Comparison of ENCODE assay signal across 14 cellular contexts in the genomic region with DNA sequence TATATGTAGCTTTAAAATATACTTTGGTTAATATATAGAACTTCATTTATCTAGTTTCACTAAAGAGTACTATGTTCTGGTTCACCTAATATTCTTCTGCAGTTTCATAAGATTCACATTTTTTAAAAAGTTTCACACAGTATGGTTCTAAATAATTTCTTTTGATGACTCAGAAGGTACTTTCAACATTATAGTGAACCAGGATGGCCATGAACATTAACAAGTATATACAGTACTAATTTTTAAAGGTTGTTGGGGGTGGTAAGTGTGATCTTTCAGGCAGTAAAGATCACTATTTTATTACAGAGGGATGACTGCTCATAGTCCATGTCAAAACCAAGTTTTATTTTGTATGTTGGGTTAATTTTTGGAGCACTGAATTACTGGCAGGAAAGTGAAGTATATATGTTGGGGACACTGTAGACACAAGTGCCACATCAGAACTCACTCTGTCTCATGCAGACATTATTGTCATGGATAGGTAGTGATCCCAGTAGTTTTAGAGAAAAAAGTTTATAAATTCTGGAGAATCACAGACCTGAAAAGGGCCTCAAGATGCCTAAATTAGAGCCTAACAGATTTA. TPM values are rescaled to one million over a fixed set of nuclear protein-coding genes. Genes with fewer than 3 reads are reported as not detected.
A peak's percentile ranks its signal among the peaks of the same experiment; 100 is the strongest.
DNase-seq lines count a peak whose midpoint lies in the region; ATAC-seq, FAIRE-seq and TF ChIP-seq lines count a peak whose summit lies in the region.
"Had no signal": no experiment of that assay in that cellular context is flagged by ENCODE, and none has a peak within 500 bp of the region (broad histone marks: within the 10 kb centered on the region; RNA-seq: fewer than 3 reads in every experiment).

No MANE protein-coding gene starts in this region.

- H3K36me3 ChIP-seq in neuronal stem cell (replicated peaks in 1 of 2; ENCODE audit: control insufficient read depth in 2 of 2, insufficient read depth in 2 of 2, low read length in 2 of 2), result peaks cover 7 to 44% of the 10 kb centered on the region in 2 donors
- H3K36me3 ChIP-seq: ovary had no signal

- peaks cover 80% of the 10 kb centered on the region for H3K4me1 Mint-ChIP-seq in osteocyte (ENCODE audit: unreplicated experiment)
- H3K4me1 Mint-ChIP-seq: B cell had no signal

- no peak overlapping the region for H2BK5ac ChIP-seq in neuronal stem cell (ENCODE audit: low read length)

- peak; percentile 36 for DNase-seq in EH (ENCODE audit: low read depth)
- no peak for DNase-seq in HTR-8/SVneo (ENCODE audit: insufficient read length, low spot score)
- DNase-seq in choroid plexus epithelial cell (ENCODE audit: low read depth), result peak; percentile 44
- no peak for DNase-seq in osteocyte (ENCODE audit: extremely low spot score, unreplicated experiment)
- no peak for DNase-seq in neuronal stem cell (ENCODE audit: low spot score)
- DNase-seq in caudate nucleus (lab: John Stamatoyannopoulos, UW), result no peak
- no peak for DNase-seq in NCI-H1930 (lab: John Stamatoyannopoulos, UW)
- DNase-seq: activated CD4-positive, alpha-beta T cell treated with anti-CD3 and anti-CD28 coated beads for 48 hours; activated naive CD8-positive, alpha-beta T cell treated with anti-CD3 and anti-CD28 coated beads, Interleukin-2, amount 10 ng/mL, durations not matched to agents 7 days and 5 days; NCI-H2029; ovary had no signal

- no peak overlapping the region for H2BK15ac ChIP-seq in neuronal stem cell (ENCODE audit: low read length)

- H2BK120ac ChIP-seq in neuronal stem cell (ENCODE audit: low read depth, low read length), result no peak overlapping the region

- peaks cover 8% of the 10 kb centered on the region for H3K36me3 Mint-ChIP-seq in osteocyte (ENCODE audit: unreplicated experiment)

- H3K18ac ChIP-seq in neuronal stem cell (ENCODE audit: low read length), result no peak overlapping the region

- H3K4ac ChIP-seq in neuronal stem cell (ENCODE audit: low read length), result no peak overlapping the region

- no peak overlapping the region for H3K4me3 Mint-ChIP-seq in osteocyte (ENCODE audit: unreplicated experiment)
- H3K4me3 Mint-ChIP-seq: activated naive CD8-positive, alpha-beta T cell treated with anti-CD3 and anti-CD28 coated beads, Interleukin-2, amount 10 ng/mL, durations not matched to agents 7 days and 5 days; B cell had no signal

- H3K79me1 ChIP-seq in neuronal stem cell (ENCODE audit: low read depth, low read length), result no peaks in the 10 kb centered on the region

- ATAC-seq in HG03039 (IDR thresholded peaks at IDR 0.05; ENCODE audit: unreplicated experiment), result no peak

- H4K8ac ChIP-seq in neuronal stem cell (ENCODE audit: low read depth, low read length), result no peak overlapping the region

- H3K27ac ChIP-seq in neuronal stem cell (replicated peaks; ENCODE audit: low read length), result no peak overlapping the region
- H3K27ac ChIP-seq in caudate nucleus (ENCODE audit: low read depth, low read length), result no peak overlapping the region
- H3K27ac ChIP-seq: ovary had no signal

- no peak overlapping the region for H3K4me2 ChIP-seq in neuronal stem cell (ENCODE audit: insufficient read depth, low read length, poor library complexity, severe bottlenecking)

- peak overlapping the region; percentile 95 for H3K27ac Mint-ChIP-seq in osteocyte (ENCODE audit: unreplicated experiment)
- H3K27ac Mint-ChIP-seq: activated naive CD8-positive, alpha-beta T cell treated with anti-CD3 and anti-CD28 coated beads, Interleukin-2, amount 10 ng/mL, durations not matched to agents 7 days and 5 days; B cell had no signal

- TF ChIP-seq CTCF in choroid plexus epithelial cell (conservative IDR thresholded peaks at IDR 0.05; ENCODE audit: low read depth, low read length), result no peak
- no peak for TF ChIP-seq CTCF in osteocyte (IDR thresholded peaks at IDR 0.05)

- peaks cover 17 to 19% of the 10 kb centered on the region in 2 donors for H3K4me1 ChIP-seq in neuronal stem cell (ENCODE audit: control insufficient read depth in 2 of 2, insufficient read depth in 1 of 2, low read depth in 1 of 2, low read length in 2 of 2)

- H3K27me3 Mint-ChIP-seq in osteocyte (ENCODE audit: unreplicated experiment), result no peaks in the 10 kb centered on the region
- H3K27me3 Mint-ChIP-seq: activated naive CD8-positive, alpha-beta T cell treated with anti-CD3 and anti-CD28 coated beads, Interleukin-2, amount 10 ng/mL, durations not matched to agents 7 days and 5 days; B cell had no signal

- no peak overlapping the region for H2AK5ac ChIP-seq in neuronal stem cell (ENCODE audit: low read depth, low read length)

- no peaks in the 10 kb centered on the region for H3K27me3 ChIP-seq in neuronal stem cell (ENCODE audit: control insufficient read depth in 3 of 3, insufficient read depth in 3 of 3, low read depth in 1 of 3, low read length in 3 of 3)
- H3K27me3 ChIP-seq: ovary had no signal

- H4K91ac ChIP-seq in neuronal stem cell (ENCODE audit: low read depth, low read length, poor library complexity), result no peak overlapping the region

- H3K9me3 ChIP-seq in neuronal stem cell (replicated peaks in 1 of 2; ENCODE audit: control insufficient read depth in 2 of 2, insufficient read depth in 1 of 2, low read depth in 1 of 2, low read length in 2 of 2), result no peaks in the 10 kb centered on the region
- H3K9me3 ChIP-seq: ovary had no signal

- no peak overlapping the region for H3K9ac ChIP-seq in neuronal stem cell (ENCODE audit: low read depth, low read length, poor library complexity)

- H3K4me3 ChIP-seq in choroid plexus epithelial cell (ENCODE audit: low read depth, low read length), result no peak overlapping the region
- H3K4me3 ChIP-seq in neuronal stem cell (ENCODE audit: low read length in 2 of 2), result no peak overlapping the region
- H3K4me3 ChIP-seq: ovary had no signal

- no peak overlapping the region for H2BK12ac ChIP-seq in neuronal stem cell (ENCODE audit: low read length)

- no peak overlapping the region for H3K14ac ChIP-seq in neuronal stem cell (ENCODE audit: low read length)

- peak; percentile 4 for FAIRE-seq in HTR-8/SVneo (lab: Jason Lieb, UNC)
- FAIRE-seq: GM18507 had no signal

- H3K9me3 Mint-ChIP-seq in osteocyte (ENCODE audit: unreplicated experiment), result no peaks in the 10 kb centered on the region
- H3K9me3 Mint-ChIP-seq: activated naive CD8-positive, alpha-beta T cell treated with anti-CD3 and anti-CD28 coated beads, Interleukin-2, amount 10 ng/mL, durations not matched to agents 7 days and 5 days had no signal

- H3K23ac ChIP-seq in neuronal stem cell (ENCODE audit: low read depth, low read length, poor library complexity), result no peak overlapping the region

- no peak overlapping the region for H2AFZ ChIP-seq in neuronal stem cell (ENCODE audit: low read length)

RNA-seq across cellular contexts. Expression of a gene that starts 60.0 kb away (rescaled TPM):
- 49.5 and 56.1 TPM in 2 replicates for total RNA-seq in osteocyte
- 39.6 TPM for polyA plus RNA-seq in neuronal stem cell (2013, experiment 1 of 2)
- polyA plus RNA-seq in neuronal stem cell (2013, experiment 2 of 2), result 39.8 TPM

Comparison
In these comparisons a context has a peak if more than half of its experiments do, and no peak if none do; other contexts are left out.
1. DNase-seq: peak in EH (single experiment) and choroid plexus epithelial cell (single experiment); none in HTR-8/SVneo (single experiment), osteocyte (single experiment), neuronal stem cell (single experiment), caudate nucleus (0 of 61) and NCI-H1930 (0 of 2).